In the genomic region with DNA sequence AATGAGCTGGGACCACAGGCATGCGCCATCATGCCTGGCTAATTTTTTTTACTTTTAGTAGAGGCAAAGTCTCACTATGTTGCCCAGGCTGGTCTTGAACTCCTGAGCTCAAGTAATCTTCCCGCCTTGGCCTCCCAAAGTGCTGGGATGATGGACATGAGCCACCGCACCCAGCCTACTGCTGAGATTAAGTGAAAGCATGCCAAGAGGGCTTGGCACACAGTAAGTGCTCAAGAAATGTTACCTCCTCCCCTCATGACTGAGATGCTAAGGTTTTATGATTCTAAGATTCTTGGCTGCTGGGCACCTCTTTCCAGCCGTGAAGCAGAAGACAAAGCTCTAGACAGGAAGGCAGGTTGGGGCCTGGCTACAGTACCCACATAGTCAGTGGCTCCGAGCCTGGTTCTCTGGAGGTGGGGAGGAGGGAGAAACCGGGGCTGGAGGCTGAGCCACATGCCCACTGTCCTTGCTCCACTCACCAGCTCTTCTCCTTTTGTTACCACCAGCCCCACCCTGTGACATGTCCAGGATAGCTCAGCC, we compare ENCODE assay signal across 12 cellular contexts. TPM values are rescaled to one million over a fixed set of nuclear protein-coding genes. Genes with fewer than 3 reads are reported as not detected.
DNase-seq lines count a peak whose midpoint lies in the region; ATAC-seq and TF ChIP-seq lines count a peak whose summit lies in the region.
"Had no signal": no experiment of that assay in that cellular context is flagged by ENCODE, and none has a peak within 500 bp of the region (broad histone marks: within the 10 kb centered on the region; RNA-seq: fewer than 3 reads in every experiment).

No MANE protein-coding gene starts in this region.

- H3K79me2 ChIP-seq in osteoblast (ENCODE audit: insufficient read depth, low read length) = peaks cover 92% of the 10 kb centered on the region

- no peak for ATAC-seq in Right ventricle myocardium superior (ENCODE audit: poor library complexity)
- ATAC-seq in esophagus mucosa = peak; percentile 27
- no peak for ATAC-seq in HG02623 (IDR thresholded peaks at IDR 0.05; ENCODE audit: unreplicated experiment)
- no peak for ATAC-seq in HG03432 (IDR thresholded peaks at IDR 0.05; ENCODE audit: unreplicated experiment)
- ATAC-seq: activated CD8-positive, alpha-beta T cell treated with anti-CD3 and anti-CD28 coated beads for 36 hours; stimulated activated naive CD8-positive, alpha-beta T cell treated with anti-CD3 and anti-CD28 coated beads, Interleukin-15, Interleukin-2, amounts not matched to agents 100 U/mL and 50 U/mL, for 24 hours had no signal

- intact Hi-C loops in left ventricle myocardium inferior (cut with micrococcal nuclease) (no loop called here), Right ventricle myocardium superior (cut with DNase I) (no loop called here), vagina (cut with DNase I) (no loop called here)

- no peaks in the 10 kb centered on the region for H3K27me3 ChIP-seq in left ventricle myocardium inferior (ENCODE audit: low read depth)
- no peaks in the 10 kb centered on the region for H3K27me3 ChIP-seq in osteoblast (ENCODE audit: insufficient read depth, low read length)
- no peaks in the 10 kb centered on the region for H3K27me3 ChIP-seq in vagina

- H3K9me3 ChIP-seq in left ventricle myocardium inferior (replicated peaks) (no peaks in the 10 kb centered on the region), osteoblast (ENCODE audit: low read depth, low read length) (no peaks in the 10 kb centered on the region), vagina (no peaks in the 10 kb centered on the region)

- no peak for TF ChIP-seq POLR2A in vagina (IDR thresholded peaks at IDR 0.05)

- H3K36me3 ChIP-seq in left ventricle myocardium inferior = peaks cover 9% of the 10 kb centered on the region
- peaks cover 10% of the 10 kb centered on the region for H3K36me3 ChIP-seq in osteoblast (ENCODE audit: insufficient read depth, low read length)
- no peaks in the 10 kb centered on the region for H3K36me3 ChIP-seq in vagina

- no peak for DNase-seq in left ventricle myocardium inferior
- no peak for DNase-seq in Right ventricle myocardium superior
- DNase-seq in osteoblast (ENCODE audit: insufficient read length, low spot score, missing footprints) = peak; percentile 87
- DNase-seq in vagina (ENCODE audit: extremely low spot score in 2 of 2) = no peak
- DNase-seq in DMS153 (lab: John Stamatoyannopoulos, UW) = no peak
- DNase-seq: activated CD8-positive, alpha-beta T cell treated with anti-CD3 and anti-CD28 coated beads for 36 hours; MM.1S; NCI-H510A treated with DMSO at 0.1 percent for 48 hours; stimulated activated naive CD8-positive, alpha-beta T cell treated with anti-CD3 and anti-CD28 coated beads, Interleukin-15, Interleukin-2, amounts not matched to agents 100 U/mL and 50 U/mL, for 24 hours had no signal

- H3K27ac ChIP-seq in left ventricle myocardium inferior (replicated peaks) = peak overlapping the region; percentile 99
- H3K27ac ChIP-seq in osteoblast (ENCODE audit: low read depth, low read length) = peak overlapping the region; percentile 94
- H3K27ac ChIP-seq in vagina = peak overlapping the region; percentile 90

- peaks cover 52% of the 10 kb centered on the region for H4K20me1 ChIP-seq in osteoblast (ENCODE audit: insufficient read depth, low read length)

- no peak for TF ChIP-seq CTCF in left ventricle myocardium inferior (IDR thresholded peaks at IDR 0.05; ENCODE audit: borderline replicate concordance)
- no peak for TF ChIP-seq CTCF in osteoblast (IDR thresholded peaks at IDR 0.05; ENCODE audit: extremely low read depth, low read depth, low read length)
- no peak for TF ChIP-seq CTCF in vagina (IDR thresholded peaks at IDR 0.05)

- no peak overlapping the region for H2AFZ ChIP-seq in osteoblast (ENCODE audit: low read length)

- H3K4me2 ChIP-seq in osteoblast (ENCODE audit: insufficient read depth, low read length) = peak overlapping the region; percentile 67

- peaks cover 100% of the 10 kb centered on the region for H3K4me1 ChIP-seq in left ventricle myocardium inferior
- H3K4me1 ChIP-seq in osteoblast (ENCODE audit: insufficient read depth, low read length) = peaks cover 90% of the 10 kb centered on the region
- peaks cover 98% of the 10 kb centered on the region for H3K4me1 ChIP-seq in vagina

- H3K4me3 ChIP-seq in left ventricle myocardium inferior (peak overlapping the region; percentile 28), osteoblast (ENCODE audit: insufficient read depth, low read length) (peak overlapping the region; percentile 21), vagina (no peak overlapping the region)

RNA-seq across cellular contexts. Expression of gene ARHGEF17, which starts 12.8 kb away (rescaled TPM):
- total RNA-seq in left ventricle myocardium inferior = 53.1 TPM
- 51.5 TPM for total RNA-seq in Right ventricle myocardium superior
- 5.4 TPM for total RNA-seq in esophagus mucosa
- total RNA-seq in osteoblast = 50.1 and 67.0 TPM in 2 replicates
- 32.9 TPM for total RNA-seq in vagina

RNA-seq across cellular contexts. Expression of gene P2RY6, which starts 48.7 kb away (rescaled TPM):
- 2.2 TPM for total RNA-seq in left ventricle myocardium inferior
- total RNA-seq in Right ventricle myocardium superior = 2.1 TPM
- total RNA-seq in esophagus mucosa = 1.0 TPM
- total RNA-seq in osteoblast = 0.72 and 1.8 TPM in 2 replicates
- 2.0 TPM for total RNA-seq in vagina
- total RNA-seq: activated CD8-positive, alpha-beta T cell treated with anti-CD3 and anti-CD28 coated beads for 36 hours had no signal

RNA-seq across cellular contexts. Expression of gene RELT, which starts 55.3 kb away (rescaled TPM):
- total RNA-seq in left ventricle myocardium inferior (1.6 TPM), Right ventricle myocardium superior (1.3 TPM), esophagus mucosa (3.9 TPM), osteoblast (2.9 and 4.0 TPM in 2 replicates), vagina (6.1 TPM)

Comparison
In these comparisons a context has a peak if more than half of its experiments do, and no peak if none do; other contexts are left out.
1. H3K4me3 ChIP-seq: peak in left ventricle myocardium inferior (single experiment) and osteoblast (single experiment); none in vagina (0 of 2).
2. Peak in every context shown above with its lines, with median percentiles within 50 percentile points of each other: H3K27ac ChIP-seq.